ENCODE assay signal across 8 cellular contexts in genomic region chr17:39617446-39618251, GRCh38. TPM values are rescaled to one million over a fixed set of nuclear protein-coding genes. Genes with fewer than 3 reads are reported as not detected.
DNase-seq lines count a peak whose midpoint lies in the region; ATAC-seq and TF ChIP-seq lines count a peak whose summit lies in the region.

No MANE protein-coding gene starts in this region.

- H3K27ac Mint-ChIP-seq in H9 (no peak overlapping the region), endodermal cell (no peak overlapping the region)

- no peak overlapping the region for H2BK12ac ChIP-seq in H9 (ENCODE audit: insufficient read length, low read depth, low read length)

- WGBS in H9 (ENCODE audit: extremely low coverage, insufficient read length, low lambda C conversion rate), result no CpG with 5 or more reads among the region's 79 CpGs
- WGBS in endodermal cell (ENCODE audit: insufficient coverage in 1 of 2, insufficient read length in 1 of 2), 2 experiments, result 1% methylated on average over 17 to 79 of the region's 79 CpGs

- H3K9me3 Mint-ChIP-seq in H9 (no peaks in the 10 kb centered on the region; a peak in 1 of 5 replicates), endodermal cell (no peaks in the 10 kb centered on the region)

- H3K36me3 Mint-ChIP-seq in H9 (ENCODE audit: insufficient read depth in 1 of 3, low read depth in 3 of 3), result no peaks in the 10 kb centered on the region
- no peaks in the 10 kb centered on the region for H3K36me3 Mint-ChIP-seq in endodermal cell (ENCODE audit: low read depth)

- H2AK5ac ChIP-seq in H9 (ENCODE audit: insufficient read length, low read length), result no peak overlapping the region

- H3K27me3 ChIP-seq in AG04450 (ENCODE audit: control insufficient read depth, insufficient read depth, low read length) (peaks cover 41% of the 10 kb centered on the region), H9 (ENCODE audit: insufficient read depth, low read length) (peaks cover 19% of the 10 kb centered on the region; the same call in 1 of the 2 replicates), endodermal cell (ENCODE audit: control insufficient read depth, insufficient read depth, low read length, poor library complexity, severe bottlenecking) (peaks cover 87% of the 10 kb centered on the region), muscle layer of duodenum (ENCODE audit: low read depth, low read length) (no peaks in the 10 kb centered on the region)

- POLR2A ChIA-PET in AG04450 (lab: Yijun Ruan, JAX), result no interaction called here

- no peak overlapping the region for H2BK15ac ChIP-seq in H9 (ENCODE audit: low read depth, low read length)

- H4K91ac ChIP-seq in H9 (ENCODE audit: insufficient read length, low read depth, low read length), result no peak overlapping the region

- H4K8ac ChIP-seq in H9 (replicated peaks; ENCODE audit: insufficient read length, low read depth, low read length), result no peak overlapping the region

- H3K14ac ChIP-seq in H9 (ENCODE audit: insufficient read depth, low read length), result no peak overlapping the region

- DNase-seq in AG04450 (ENCODE audit: low read depth, low spot score), result no peak
- DNase-seq in H9, result no peak
- peak; percentile 72 for DNase-seq in NCI-H526 treated with DMSO at 0.1 percent for 48 hours (lab: John Stamatoyannopoulos, UW)
- DNase-seq in activated CD8-positive, alpha-beta memory T cell treated with anti-CD3 and anti-CD28 coated beads for 4 hours (ENCODE audit: low read depth in 2 of 2), result peak; percentile 14 to 23
- DNase-seq in endodermal cell, result peak; percentile 80
- peak in 31 of 49 donors; percentile 6 to 93 (median 33) for DNase-seq in substantia nigra (lab: John Stamatoyannopoulos, UW)

- H4K5ac ChIP-seq in H9 (ENCODE audit: insufficient read length, low read depth, low read length), result no peak overlapping the region

- H3K79me2 ChIP-seq in H9 (ENCODE audit: insufficient read depth, low read length), result no peaks in the 10 kb centered on the region

- H3K27me3 Mint-ChIP-seq in H9 (ENCODE audit: low read depth) (peaks cover 97% of the 10 kb centered on the region), endodermal cell (ENCODE audit: insufficient read depth) (peaks cover 94% of the 10 kb centered on the region)

- H4K20me1 ChIP-seq in H9 (ENCODE audit: control insufficient read depth, insufficient read depth, insufficient read length), result no peaks in the 10 kb centered on the region

- H3K9me3 ChIP-seq in AG04450 (ENCODE audit: control insufficient read depth, insufficient read depth, low read length) (no peaks in the 10 kb centered on the region), H9 (ENCODE audit: control insufficient read depth, low read depth, low read length) (no peaks in the 10 kb centered on the region), endodermal cell (ENCODE audit: control insufficient read depth, low read length) (no peaks in the 10 kb centered on the region), muscle layer of duodenum (ENCODE audit: control insufficient read depth in 1 of 2, low read length in 2 of 2) (no peaks in the 10 kb centered on the region)

- no peak overlapping the region for H2AFZ ChIP-seq in H9 (ENCODE audit: low read length)

- H3K27ac ChIP-seq in AG04450 (ENCODE audit: low read depth, low read length), result no peak overlapping the region
- no peak overlapping the region for H3K27ac ChIP-seq in H9 (ENCODE audit: insufficient read length, low read depth, low read length)
- no peak overlapping the region for H3K27ac ChIP-seq in endodermal cell (ENCODE audit: low read depth, low read length)
- no peak overlapping the region for H3K27ac ChIP-seq in muscle layer of duodenum (ENCODE audit: low read length)
- H3K27ac ChIP-seq in substantia nigra (ENCODE audit: low read depth, low read length, poor library complexity, severe bottlenecking), result no peak overlapping the region

- H2BK20ac ChIP-seq in H9 (ENCODE audit: low read depth, low read length, poor library complexity, severe bottlenecking), result no peak overlapping the region

- H3K18ac ChIP-seq in H9 (ENCODE audit: insufficient read length, low read depth, low read length), result no peak overlapping the region

- no peak overlapping the region for H3T11ph ChIP-seq in H9 (ENCODE audit: low read length)

- no peak overlapping the region for H3K23ac ChIP-seq in H9 (ENCODE audit: insufficient read length, low read depth, low read length)

- no peak overlapping the region for H2BK120ac ChIP-seq in H9 (ENCODE audit: low read depth, low read length, poor library complexity, severe bottlenecking)

- H3K23me2 ChIP-seq in H9 (ENCODE audit: insufficient read length, low read depth, low read length, poor library complexity, severe bottlenecking), result peaks cover 2% of the 10 kb centered on the region

- H3K4me1 Mint-ChIP-seq in H9, result peaks cover 9 to 20% of the 10 kb centered on the region in 2 experiments
- H3K4me1 Mint-ChIP-seq in endodermal cell, result peaks cover 3% of the 10 kb centered on the region

- peak overlapping the region; percentile 61 to 82 for H3K4me3 Mint-ChIP-seq in H9
- H3K4me3 Mint-ChIP-seq in endodermal cell, result peak overlapping the region; percentile 59

- peak overlapping the region; percentile 75 for H3K4me2 ChIP-seq in H9 (ENCODE audit: insufficient read depth, insufficient read length, low read length)

- no peak for ATAC-seq in HG03139 (IDR thresholded peaks at IDR 0.05; ENCODE audit: unreplicated experiment)

- no peak overlapping the region for H3K4ac ChIP-seq in H9 (ENCODE audit: low read depth, low read length)

- no peak overlapping the region for H3K9ac ChIP-seq in H9 (ENCODE audit: extremely low read depth, insufficient read length, low read length)
- no peak overlapping the region for H3K9ac ChIP-seq in endodermal cell (ENCODE audit: extremely low read depth, low read length, poor library complexity, severe bottlenecking)

- no peak for TF ChIP-seq CTCF in AG04450 (IDR thresholded peaks at IDR 0.05; ENCODE audit: low read depth, low read length)
- no peak for TF ChIP-seq CTCF in H9 (conservative IDR thresholded peaks at IDR 0.05)
- TF ChIP-seq CTCF in endodermal cell (conservative IDR thresholded peaks at IDR 0.05), result no peak

- H3K79me1 ChIP-seq in H9 (ENCODE audit: insufficient read depth, low read depth, low read length, poor library complexity, severe bottlenecking), result no peaks in the 10 kb centered on the region

- no peaks in the 10 kb centered on the region for H3K4me1 ChIP-seq in H9 (ENCODE audit: insufficient read depth, low read length)
- H3K4me1 ChIP-seq in endodermal cell (ENCODE audit: control insufficient read depth, insufficient read depth, low read length), result no peaks in the 10 kb centered on the region
- H3K4me1 ChIP-seq in muscle layer of duodenum (ENCODE audit: control insufficient read depth in 1 of 2, insufficient read depth in 2 of 2, low read length in 2 of 2), result peaks cover 5 to 11% of the 10 kb centered on the region in 2 donors

- CTCF ChIA-PET in AG04450 (lab: Charles Lee), result interaction anchor here (1.5 kb wide), 1 partner anchor 41 kb away, joined by 5 read pairs; no protein-coding TSS in a partner anchor

- H3K56ac ChIP-seq in H9 (ENCODE audit: insufficient read length, low read depth, low read length), result no peak overlapping the region

- H3K36me3 ChIP-seq in endodermal cell (ENCODE audit: control insufficient read depth, insufficient read depth, low read length) (no peaks in the 10 kb centered on the region), muscle layer of duodenum (ENCODE audit: control insufficient read depth in 1 of 2, insufficient read depth in 2 of 2, low read length in 2 of 2) (no peaks in the 10 kb centered on the region)

- peak overlapping the region; percentile 56 for H3K4me3 ChIP-seq in AG04450 (ENCODE audit: low read depth, low read length)
- H3K4me3 ChIP-seq in endodermal cell (ENCODE audit: low read length), result peak overlapping the region; percentile 71
- peak overlapping the region; percentile 59 to 67 for H3K4me3 ChIP-seq in muscle layer of duodenum (ENCODE audit: low read depth in 1 of 2, low read length in 2 of 2)

- no peak overlapping the region for H2BK5ac ChIP-seq in H9 (ENCODE audit: insufficient read length, low read length)

RNA-seq across cellular contexts. Expression of gene PPP1R1B, which starts 9.1 kb away (rescaled TPM):
- polyA plus RNA-seq in AG04450 (2011; rRNA removed), result not detected in 2 replicates
- not detected in 2 replicates for polyA minus RNA-seq in AG04450 (2011; rRNA and poly(A)+ RNA removed)
- total RNA-seq in H9 (2021) (14.7 and 15.5 TPM in 2 replicates), endodermal cell (1 to 10 TPM; 1.0 to 2.1 TPM)
- polyA plus RNA-seq in endodermal cell (2013, experiment 1 of 2), result 0.46 TPM
- polyA plus RNA-seq in endodermal cell (2013, experiment 2 of 2), result not detected

RNA-seq across cellular contexts. Expression of gene NEUROD2, which starts 9.9 kb away (rescaled TPM):
- not detected in 2 replicates for polyA plus RNA-seq in AG04450 (2011; rRNA removed)
- polyA minus RNA-seq in AG04450 (2011; rRNA and poly(A)+ RNA removed), result not detected in 2 replicates
- total RNA-seq in H9 (2021), result not detected in 2 replicates
- total RNA-seq in endodermal cell, result not detected
- polyA plus RNA-seq in endodermal cell (2013, experiment 1 of 2), result not detected
- polyA plus RNA-seq in endodermal cell (2013, experiment 2 of 2), result not detected

RNA-seq across cellular contexts. Expression of gene STARD3, which starts 19.3 kb away (rescaled TPM):
- polyA plus RNA-seq in AG04450 (2011; rRNA removed), result 43.3 and 44.7 TPM in 2 replicates
- polyA minus RNA-seq in AG04450 (2011; rRNA and poly(A)+ RNA removed), result 47.5 and 58.2 TPM in 2 replicates
- 48.2 and 51.3 TPM in 2 replicates for total RNA-seq in H9 (2021)
- total RNA-seq in endodermal cell, result 10 to 100 TPM; 60.3 to 60.5 TPM
- polyA plus RNA-seq in endodermal cell (2013, experiment 1 of 2), result 52.0 TPM
- polyA plus RNA-seq in endodermal cell (2013, experiment 2 of 2), result 54.0 TPM

RNA-seq across cellular contexts. Expression of gene TCAP, which starts 47.5 kb away (rescaled TPM):
- polyA plus RNA-seq in AG04450 (2011; rRNA removed), result 0.09 and 0.12 TPM in 2 replicates
- 0.28 and 0.39 TPM in 2 replicates for polyA minus RNA-seq in AG04450 (2011; rRNA and poly(A)+ RNA removed)
- total RNA-seq in H9 (2021) (2.1 and 2.5 TPM in 2 replicates), endodermal cell (1 to 10 TPM; 1.5 to 1.9 TPM)
- 2.5 TPM for polyA plus RNA-seq in endodermal cell (2013, experiment 1 of 2)
- 2.1 TPM for polyA plus RNA-seq in endodermal cell (2013, experiment 2 of 2)

RNA-seq across cellular contexts. Expression of gene PNMT, which starts 50.6 kb away (rescaled TPM):
- not detected in 2 replicates for polyA plus RNA-seq in AG04450 (2011; rRNA removed)
- polyA minus RNA-seq in AG04450 (2011; rRNA and poly(A)+ RNA removed), result not detected in 2 replicates
- 2.1 and 2.3 TPM in 2 replicates for total RNA-seq in H9 (2021)
- total RNA-seq in endodermal cell, result 1 to 10 TPM in 1 of 2 donors, under 1 TPM in 1; 0.55 to 1.0 TPM
- polyA plus RNA-seq in endodermal cell (2013, experiment 1 of 2), result 0.71 TPM
- polyA plus RNA-seq in endodermal cell (2013, experiment 2 of 2), result 0.37 TPM

Comparison
In these comparisons a context has a peak if more than half of its experiments do, and no peak if none do; other contexts are left out.
1. DNase-seq: peak in NCI-H526 treated with DMSO at 0.1 percent for 48 hours (single experiment), activated CD8-positive, alpha-beta memory T cell treated with anti-CD3 and anti-CD28 coated beads for 4 hours (2 of 2), endodermal cell (single experiment) and substantia nigra (31 of 49); none in AG04450 (single experiment) and H9 (single experiment).
2. Peak in every context shown above with its lines, with median percentiles within 50 percentile points of each other: H3K4me3 ChIP-seq.